8 cellular contexts compared by ENCODE assay signal in the genomic region with DNA sequence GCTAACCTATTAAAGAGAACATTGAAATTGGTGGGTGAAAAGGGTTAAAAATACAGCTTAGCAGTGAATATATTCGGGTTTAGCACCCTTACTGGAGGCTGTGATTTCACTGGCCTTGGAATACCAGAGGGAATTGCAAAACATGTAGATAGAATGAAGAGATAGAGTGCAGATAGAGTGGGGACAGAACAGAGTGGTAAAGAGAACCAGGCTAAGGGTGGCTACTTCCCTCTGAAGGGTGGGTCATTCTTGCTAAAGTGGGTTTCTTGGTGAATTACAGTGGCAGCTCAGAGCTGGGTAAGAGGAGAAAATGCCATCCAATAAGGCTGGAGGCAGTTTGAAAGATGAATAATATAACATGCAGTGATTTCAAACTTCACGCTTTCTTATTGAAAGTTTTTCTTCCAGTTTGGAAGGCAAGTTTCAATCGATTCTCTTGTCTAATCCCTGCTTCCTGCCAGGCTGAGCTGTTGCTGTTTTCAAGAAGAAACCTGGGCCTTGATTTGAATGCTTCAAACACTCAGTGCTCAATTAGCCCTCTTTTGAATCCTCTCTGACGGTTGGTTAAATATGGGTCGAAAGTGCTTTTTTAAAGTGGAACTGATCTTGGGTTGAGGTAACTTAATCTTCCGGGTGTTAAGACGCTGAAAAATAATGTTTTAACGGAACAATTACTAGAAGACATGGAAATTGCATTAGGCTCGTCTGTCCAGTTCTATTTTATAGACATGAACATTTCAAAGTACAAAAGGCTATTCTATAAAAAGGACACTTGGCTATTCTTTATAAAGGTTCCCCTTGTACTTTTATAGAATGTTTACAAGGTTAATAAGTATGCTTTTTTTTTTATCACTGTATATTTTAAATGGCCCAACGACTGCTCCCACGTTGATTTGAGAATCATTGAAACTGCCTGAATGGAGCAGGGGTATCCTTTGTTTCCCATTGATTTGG.
DNase-seq lines count a peak whose midpoint lies in the region; ATAC-seq and TF ChIP-seq lines count a peak whose summit lies in the region.

No MANE protein-coding gene starts in this region.

- WGBS in tibial nerve, 2 donors: 23 to 26% methylated on average over 11 of the region's 11 CpGs

- ATAC-seq in HG03280 (IDR thresholded peaks at IDR 0.05; ENCODE audit: unreplicated experiment): peak; percentile 45
- ATAC-seq in GM19467 (IDR thresholded peaks at IDR 0.05; ENCODE audit: unreplicated experiment): no peak

- CTCF ChIA-PET in activated CD4-positive, alpha-beta memory T cell treated with anti-CD3 and anti-CD28 coated beads for 36 hours (lab: Charles Lee): interaction anchor here (0.7 to 4.6 kb wide), 4 partner anchors 19 to 159 kb away, joined by 3 to 24 read pairs (median 3); no protein-coding TSS in a partner anchor

- H3K4me3 ChIP-seq in tibial nerve: peak overlapping the region in 1 of 4 donors; percentile 6

- H3K27ac Mint-ChIP-seq in activated CD4-positive, alpha-beta memory T cell treated with anti-CD3 and anti-CD28 coated beads for 36 hours: peak overlapping the region; percentile 80

- TF ChIP-seq POLR2A in tibial nerve (IDR thresholded peaks at IDR 0.05): no peak

- POLR2A ChIA-PET in activated CD4-positive, alpha-beta memory T cell treated with anti-CD3 and anti-CD28 coated beads for 36 hours (lab: Charles Lee): interaction anchor here (0.6 to 1.3 kb wide), 4 partner anchors 32 to 177 kb away, joined by 3 to 4 read pairs (median 4); no protein-coding TSS in a partner anchor

- H3K36me3 Mint-ChIP-seq in activated CD4-positive, alpha-beta memory T cell treated with anti-CD3 and anti-CD28 coated beads for 36 hours: no peaks in the 10 kb centered on the region

- no peaks in the 10 kb centered on the region for H3K36me3 ChIP-seq in tibial nerve

- TF ChIP-seq EP300 in tibial nerve (IDR thresholded peaks at IDR 0.05): no peak

- H3K4me1 ChIP-seq in tibial nerve: peaks cover 0 to 43% (median 33%) of the 10 kb centered on the region in 4 donors

- no peaks in the 10 kb centered on the region for H3K27me3 Mint-ChIP-seq in activated CD4-positive, alpha-beta memory T cell treated with anti-CD3 and anti-CD28 coated beads for 36 hours

- peaks cover 68% of the 10 kb centered on the region for H3K4me1 Mint-ChIP-seq in activated CD4-positive, alpha-beta memory T cell treated with anti-CD3 and anti-CD28 coated beads for 36 hours (ENCODE audit: low read depth)

- H3K9me3 ChIP-seq in tibial nerve: no peaks in the 10 kb centered on the region

- DNase-seq in NOMO-1 (lab: John Stamatoyannopoulos, UW; ENCODE audit: unreplicated experiment in 2 of 2) (peak; percentile 9 to 44), NOMO-1 treated with dmso at 0.1 percent for 144 hours (lab: John Stamatoyannopoulos, UW; ENCODE audit: unreplicated experiment) (no peak), tibial nerve (ENCODE audit: low spot score in 2 of 2) (no peak), NCI-H345 treated with DMSO at 0.1 percent for 48 hours (lab: John Stamatoyannopoulos, UW; ENCODE audit: unreplicated experiment) (no peak)
- DNase-seq in activated CD4-positive, alpha-beta memory T cell treated with anti-CD3 and anti-CD28 coated beads for 36 hours: no peak

- H3K4me3 Mint-ChIP-seq in activated CD4-positive, alpha-beta memory T cell treated with anti-CD3 and anti-CD28 coated beads for 36 hours: peak overlapping the region; percentile 51

- H3K27me3 ChIP-seq in layer of hippocampus (ENCODE audit: control insufficient read depth, insufficient read depth, low read length): no peaks in the 10 kb centered on the region
- H3K27me3 ChIP-seq in tibial nerve: no peaks in the 10 kb centered on the region

- no peak for TF ChIP-seq CTCF in tibial nerve (IDR thresholded peaks at IDR 0.05)

- no peaks in the 10 kb centered on the region for H3K9me3 Mint-ChIP-seq in activated CD4-positive, alpha-beta memory T cell treated with anti-CD3 and anti-CD28 coated beads for 36 hours

- intact Hi-C loops in activated CD4-positive, alpha-beta memory T cell treated with anti-CD3 and anti-CD28 coated beads for 36 hours (cut with micrococcal nuclease): loop anchor here (5.0 kb wide), 1 partner anchor 40 kb away; no protein-coding TSS in a partner anchor

- H3K27ac ChIP-seq in layer of hippocampus (ENCODE audit: low read depth, low read length) (peak overlapping the region; percentile 10), tibial nerve (peak overlapping the region; percentile 25 to 90 (median 81))

Comparison
In these comparisons a context has a peak if more than half of its experiments do, and no peak if none do; other contexts are left out.
1. DNase-seq: peak in NOMO-1 (2 of 2); none in NOMO-1 treated with dmso at 0.1 percent for 144 hours (single experiment), activated CD4-positive, alpha-beta memory T cell treated with anti-CD3 and anti-CD28 coated beads for 36 hours (single experiment), tibial nerve (0 of 2) and NCI-H345 treated with DMSO at 0.1 percent for 48 hours (single experiment).